Comparison of ENCODE assay signal across 22 cellular contexts in the genomic region with DNA sequence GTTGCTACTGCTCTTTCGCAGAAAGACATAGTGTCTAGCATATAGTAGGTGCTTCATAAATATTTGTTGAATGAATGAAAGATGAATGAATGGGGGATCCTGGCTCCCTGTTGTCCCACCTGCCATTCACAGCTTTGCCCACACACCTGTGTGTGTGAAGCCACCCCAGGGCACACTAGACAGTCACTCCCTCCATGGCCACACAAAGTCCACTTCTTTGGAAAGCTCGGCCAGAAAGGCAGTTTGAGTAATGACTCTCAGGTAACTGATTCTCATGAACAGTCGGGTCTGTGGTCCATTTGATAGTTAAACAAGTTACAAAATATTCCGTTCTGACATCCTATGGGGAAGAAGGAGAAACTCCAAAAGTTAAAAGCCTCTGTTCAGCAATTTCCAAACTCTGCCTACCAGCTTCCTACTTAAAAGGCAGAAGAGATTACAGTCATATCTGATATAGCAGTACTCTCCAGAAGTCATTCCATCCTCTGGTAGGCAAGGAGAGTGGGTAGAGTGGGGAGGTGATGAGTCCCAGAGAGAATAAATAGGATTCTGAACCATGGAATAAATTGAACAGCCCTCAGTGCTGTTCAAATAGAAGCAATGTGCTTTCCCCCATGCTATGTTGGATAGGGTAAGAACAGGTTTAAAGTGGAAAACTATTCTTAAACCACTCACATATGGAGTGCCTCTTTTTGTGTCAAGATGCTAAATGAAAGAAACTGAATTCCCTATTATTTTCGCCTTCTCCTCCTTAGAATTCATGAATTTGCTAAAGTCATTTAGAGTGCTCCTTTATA.
"Had no signal": no experiment of that assay in that cellular context is flagged by ENCODE, and none has a peak within 500 bp of the region (broad histone marks: within the 10 kb centered on the region; RNA-seq: fewer than 3 reads in every experiment).

No MANE protein-coding gene starts in this region.

- H3K36me3 ChIP-seq: heart left ventricle, ovary, prostate gland, upper lobe of left lung had no signal

- H3K4me3 ChIP-seq: heart left ventricle, ovary, prostate gland, testis had no signal

- H3K27ac ChIP-seq: heart left ventricle, ovary, prostate gland, testis had no signal

- ATAC-seq: effector memory CD8-positive, alpha-beta T cell; heart left ventricle; naive thymus-derived CD4-positive, alpha-beta T cell had no signal

- DNase-seq: activated CD4-positive, alpha-beta T cell treated with anti-CD3 and anti-CD28 coated beads for 4 hours; activated CD4-positive, alpha-beta T cell treated with anti-CD3 and anti-CD28 coated beads, Interleukin-2, amount 50 U/mL, for 4 hours; activated CD8-positive, alpha-beta memory T cell treated with anti-CD3 and anti-CD28 coated beads for 24 hours; activated effector memory CD4-positive, alpha-beta T cell treated with anti-CD3 and anti-CD28 coated beads, Interleukin-2, amount 50 U/mL, for 16 hours; activated naive CD4-positive, alpha-beta T cell treated with anti-CD3 and anti-CD28 coated beads for 36 hours; activated naive CD8-positive, alpha-beta T cell treated with anti-CD3 and anti-CD28 coated beads for 36 hours; cortex of kidney; effector memory CD8-positive, alpha-beta T cell; erythroblast; heart left ventricle; immature natural killer cell; kidney; naive thymus-derived CD4-positive, alpha-beta T cell; ovary; retina; stimulated activated CD4-positive, alpha-beta T cell treated with anti-CD3 and anti-CD28 coated beads, Interleukin-15, amount 100 ng/mL, for 24 hours; stimulated activated CD4-positive, alpha-beta T cell treated with anti-CD3 and anti-CD28 coated beads, Interleukin-2, amount 100 ng/mL, for 24 hours; stimulated activated naive B cell treated with anti-CD40 and anti-IgM and Interleukin-4, amounts not matched to agents 10 μg/mL and 1 μg/mL and 100 μg/mL, for 72 hours; T-helper 1 cell; testis; upper lobe of left lung had no signal

- H3K9me3 ChIP-seq: ovary, prostate gland, testis, upper lobe of left lung had no signal

- H3K27me3 ChIP-seq: heart left ventricle, ovary, testis, upper lobe of left lung had no signal

- H3K4me1 ChIP-seq: heart left ventricle, testis had no signal
